ENCODE assay signal across 10 cellular contexts in genomic region chr2:213149332-213149875, GRCh38. TPM values are rescaled to one million over a fixed set of nuclear protein-coding genes. Genes with fewer than 3 reads are reported as not detected.
A peak's percentile ranks its signal among the peaks of the same experiment; 100 is the strongest.
DNase-seq lines count a peak whose midpoint lies in the region; ATAC-seq and TF ChIP-seq lines count a peak whose summit lies in the region.
"Had no signal": no experiment of that assay in that cellular context is flagged by ENCODE, and none has a peak within 500 bp of the region (broad histone marks: within the 10 kb centered on the region; RNA-seq: fewer than 3 reads in every experiment).

No MANE protein-coding gene starts in this region.

- H3K9me3 ChIP-seq in DND-41 (ENCODE audit: insufficient read depth, low read length, severe bottlenecking) (no peaks in the 10 kb centered on the region), OCI-LY1 (ENCODE audit: low read length) (no peaks in the 10 kb centered on the region)

- no peaks in the 10 kb centered on the region for H3K9me2 ChIP-seq in OCI-LY1 (ENCODE audit: low read depth, low read length)

- no peaks in the 10 kb centered on the region for H3K27me3 ChIP-seq in DND-41 (ENCODE audit: insufficient read depth, low read length, poor library complexity)
- no peaks in the 10 kb centered on the region for H3K27me3 ChIP-seq in OCI-LY1 (ENCODE audit: insufficient read depth, low read length)

- H4K20me1 ChIP-seq in DND-41 (ENCODE audit: insufficient read depth, low read length) (peaks cover 3% of the 10 kb centered on the region; the same call in 1 of the 2 replicates), OCI-LY1 (ENCODE audit: insufficient read depth, low read length) (no peaks in the 10 kb centered on the region)

- peak overlapping the region; percentile 96 for H3K27ac ChIP-seq in DND-41 (ENCODE audit: low read length)
- H3K27ac ChIP-seq in OCI-LY1 (ENCODE audit: low read depth, low read length, poor library complexity, severe bottlenecking) = peak overlapping the region; percentile 96

- H3K4me3 Mint-ChIP-seq in endothelial cell (ENCODE audit: unreplicated experiment) (peak overlapping the region; percentile 95), osteocyte (ENCODE audit: unreplicated experiment) (peak overlapping the region; percentile 89)

- H3F3A ChIP-seq in OCI-LY1 (ENCODE audit: insufficient read depth, low read length) = no peaks in the 10 kb centered on the region

- H3K4me1 Mint-ChIP-seq in endothelial cell (ENCODE audit: unreplicated experiment) (peaks cover 20% of the 10 kb centered on the region), osteocyte (ENCODE audit: unreplicated experiment) (peaks cover 53% of the 10 kb centered on the region)

- H3K36me3 Mint-ChIP-seq in endothelial cell (ENCODE audit: low read depth, unreplicated experiment) = no peaks in the 10 kb centered on the region
- peaks cover 9% of the 10 kb centered on the region for H3K36me3 Mint-ChIP-seq in osteocyte (ENCODE audit: unreplicated experiment)

- CTCF ChIA-PET in HEK293T (lab: Yijun Ruan, JAX) = no interaction called here

- POLR2A ChIA-PET in HEK293T (lab: Yijun Ruan, JAX) = no interaction called here

- H3K4me1 ChIP-seq in DND-41 (ENCODE audit: insufficient read depth, low read length) (peaks cover 62% of the 10 kb centered on the region), OCI-LY1 (ENCODE audit: insufficient read depth, low read length, severe bottlenecking) (peaks cover 32% of the 10 kb centered on the region)

- H3K4me3 ChIP-seq in DND-41 (ENCODE audit: low read depth in 1 of 2, low read length in 2 of 2) = peak overlapping the region; percentile 73 to 79
- peak overlapping the region; percentile 79 for H3K4me3 ChIP-seq in OCI-LY1 (ENCODE audit: low read depth, low read length, poor library complexity, severe bottlenecking)

- H2AFZ ChIP-seq in DND-41 (ENCODE audit: low read depth, low read length) (no peak overlapping the region), OCI-LY1 (ENCODE audit: low read length) (no peak overlapping the region)

- no peak overlapping the region for H3K27ac Mint-ChIP-seq in endothelial cell (ENCODE audit: unreplicated experiment)
- H3K27ac Mint-ChIP-seq in osteocyte (ENCODE audit: unreplicated experiment) = peak overlapping the region; percentile 91

- peak overlapping the region; percentile 91 for H3K9ac ChIP-seq in DND-41 (ENCODE audit: low read depth, low read length)
- H3K9ac ChIP-seq in OCI-LY1 (ENCODE audit: low read length) = peak overlapping the region; percentile 88

- no peak for ATAC-seq in DND-41 (ENCODE audit: insufficient read depth, low read depth)
- ATAC-seq: HCT116 had no signal

- TF ChIP-seq CTCF in DND-41 (IDR thresholded peaks at IDR 0.05; ENCODE audit: borderline replicate concordance, extremely low read depth, low read length, poor library complexity, severe bottlenecking) (peak; percentile 43), OCI-LY1 (IDR thresholded peaks at IDR 0.05; ENCODE audit: low read length) (peak; percentile 42; the same call in 1 of the 2 replicates), endothelial cell (IDR thresholded peaks at IDR 0.05; ENCODE audit: unreplicated experiment) (no peak), osteocyte (IDR thresholded peaks at IDR 0.05) (peak; percentile 41)

- H3K27me3 Mint-ChIP-seq in endothelial cell (ENCODE audit: unreplicated experiment) (peaks cover 2% of the 10 kb centered on the region), osteocyte (ENCODE audit: unreplicated experiment) (no peaks in the 10 kb centered on the region)

- peak; percentile 26 for DNase-seq in DND-41
- DNase-seq in endothelial cell (ENCODE audit: low spot score) = no peak
- DNase-seq in osteocyte (ENCODE audit: extremely low spot score, unreplicated experiment) = no peak
- no peak for DNase-seq in NCI-H526 treated with DMSO at 0.1 percent for 48 hours (lab: John Stamatoyannopoulos, UW)
- DNase-seq in NCI-H1417 (lab: John Stamatoyannopoulos, UW) = no peak
- no peak for DNase-seq in HEK293T (ENCODE audit: extremely low spot score)
- no peak for DNase-seq in amygdala (lab: John Stamatoyannopoulos, UW)
- DNase-seq: activated effector memory CD4-positive, alpha-beta T cell treated with Interleukin-2 at 50 U/mL for 16 hours had no signal

- H3K9me3 Mint-ChIP-seq in endothelial cell (ENCODE audit: unreplicated experiment) = no peaks in the 10 kb centered on the region
- H3K9me3 Mint-ChIP-seq in osteocyte (ENCODE audit: unreplicated experiment) = no peaks in the 10 kb centered on the region

- H3K79me2 ChIP-seq in DND-41 (ENCODE audit: insufficient read depth, low read length) (peaks cover 96% of the 10 kb centered on the region), OCI-LY1 (ENCODE audit: insufficient read depth, low read length) (peaks cover 81% of the 10 kb centered on the region)

- H3K36me3 ChIP-seq in DND-41 (ENCODE audit: insufficient read depth, low read length) = peaks cover 23% of the 10 kb centered on the region
- H3K36me3 ChIP-seq in OCI-LY1 (ENCODE audit: insufficient read depth, low read length) = peaks cover 49% of the 10 kb centered on the region

- H3K4me2 ChIP-seq in DND-41 (ENCODE audit: insufficient read depth, low read length) (peak overlapping the region; percentile 90), OCI-LY1 (ENCODE audit: low read length) (peak overlapping the region; percentile 85)

TF ChIP-seq in HEK293T, 16 proteins besides CTCF, POLR2A, EP300 and RAD21:
- TF ChIP-seq ELF4 (IDR thresholded peaks at IDR 0.05) (no peak), LEF1 (IDR thresholded peaks at IDR 0.05; ENCODE audit: borderline replicate concordance) (no peak), HDGF (IDR thresholded peaks at IDR 0.05; ENCODE audit: borderline replicate concordance) (no peak), SP1 (IDR thresholded peaks at IDR 0.05) (no peak), ARNT (IDR thresholded peaks at IDR 0.05) (no peak), FOXM1 (IDR thresholded peaks at IDR 0.05; ENCODE audit: borderline replicate concordance) (no peak), BHLHE40 (IDR thresholded peaks at IDR 0.05; ENCODE audit: borderline replicate concordance) (no peak), FOXK2 (IDR thresholded peaks at IDR 0.05) (no peak), NFRKB (IDR thresholded peaks at IDR 0.05) (no peak), SUZ12 (IDR thresholded peaks at IDR 0.05) (no peak), L3MBTL2 (conservative IDR thresholded peaks at IDR 0.05) (no peak), TARDBP (IDR thresholded peaks at IDR 0.05) (no peak), CTBP1 (IDR thresholded peaks at IDR 0.05; ENCODE audit: borderline replicate concordance) (no peak)
- TF ChIP-seq, protein P1, sequence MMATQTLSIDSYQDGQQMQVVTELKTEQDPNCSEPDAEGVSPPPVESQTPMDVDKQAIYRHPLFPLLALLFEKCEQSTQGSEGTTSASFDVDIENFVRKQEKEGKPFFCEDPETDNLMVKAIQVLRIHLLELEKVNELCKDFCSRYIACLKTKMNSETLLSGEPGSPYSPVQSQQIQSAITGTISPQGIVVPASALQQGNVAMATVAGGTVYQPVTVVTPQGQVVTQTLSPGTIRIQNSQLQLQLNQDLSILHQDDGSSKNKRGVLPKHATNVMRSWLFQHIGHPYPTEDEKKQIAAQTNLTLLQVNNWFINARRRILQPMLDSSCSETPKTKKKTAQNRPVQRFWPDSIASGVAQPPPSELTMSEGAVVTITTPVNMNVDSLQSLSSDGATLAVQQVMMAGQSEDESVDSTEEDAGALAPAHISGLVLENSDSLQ (IDR thresholded peaks at IDR 0.05) = no peak

RNA-seq across cellular contexts. Expression of gene IKZF2, which starts 2.0 kb away (rescaled TPM):
- total RNA-seq in endothelial cell (ENCODE audit: unreplicated experiment) = 4.0 TPM
- 16.7 and 18.9 TPM in 2 replicates for total RNA-seq in osteocyte
